10 cellular contexts compared by ENCODE assay signal in genomic region chrX:119757646-119757978, GRCh38. TPM values are rescaled to one million over a fixed set of nuclear protein-coding genes. Genes with fewer than 3 reads are reported as not detected.
A peak's percentile ranks its signal among the peaks of the same experiment; 100 is the strongest.
DNase-seq lines count a peak whose midpoint lies in the region; ATAC-seq and TF ChIP-seq lines count a peak whose summit lies in the region.
"Had no signal": no experiment of that assay in that cellular context is flagged by ENCODE, and none has a peak within 500 bp of the region (broad histone marks: within the 10 kb centered on the region; RNA-seq: fewer than 3 reads in every experiment).

No MANE protein-coding gene starts in this region.

- ATAC-seq in activated naive CD4-positive, alpha-beta T cell treated with anti-CD3 and anti-CD28 coated beads, Interleukin-2, amount 50 U/mL, for 72 hours: no peak
- ATAC-seq in lung (ENCODE audit: insufficient read depth, low FRiP score) (no peak), HG02642 (IDR thresholded peaks at IDR 0.05; ENCODE audit: poor library complexity, unreplicated experiment) (no peak)

- H3K9me3 Mint-ChIP-seq in activated naive CD4-positive, alpha-beta T cell treated with anti-CD3 and anti-CD28 coated beads, Interleukin-2, amount 50 U/mL, for 72 hours: no peaks in the 10 kb centered on the region

- no peaks in the 10 kb centered on the region for H3K36me3 ChIP-seq in cardiac muscle cell
- no peaks in the 10 kb centered on the region for H3K36me3 ChIP-seq in right atrium auricular region
- no peaks in the 10 kb centered on the region for H3K36me3 ChIP-seq in lung (ENCODE audit: control insufficient read depth in 2 of 2, insufficient read depth in 2 of 2, low read length in 2 of 2)
- H3K36me3 ChIP-seq in tibial artery: no peaks in the 10 kb centered on the region

- no peaks in the 10 kb centered on the region for H3K4me1 ChIP-seq in cardiac muscle cell (ENCODE audit: low read depth)
- peaks cover 0 to 13% of the 10 kb centered on the region in 2 donors for H3K4me1 ChIP-seq in right atrium auricular region
- H3K4me1 ChIP-seq in lung (ENCODE audit: control insufficient read depth in 2 of 2, insufficient read depth in 2 of 2, low read length in 2 of 2): peaks cover 0 to 4% of the 10 kb centered on the region in 2 donors
- peaks cover 0 to 15% (median 7%) of the 10 kb centered on the region in 4 donors for H3K4me1 ChIP-seq in tibial artery

- H3K9me3 ChIP-seq in cardiac muscle cell (ENCODE audit: low read depth) (no peaks in the 10 kb centered on the region), right atrium auricular region (no peaks in the 10 kb centered on the region), lung (ENCODE audit: control insufficient read depth in 2 of 2, insufficient read depth in 1 of 2, low read length in 1 of 2) (peaks cover 0 to 5% of the 10 kb centered on the region in 2 donors), tibial artery (no peaks in the 10 kb centered on the region)

- 60 to 75% methylated on average over 9 to 12 of the region's 12 CpGs for WGBS in lung, 2 donors

- DNase-seq in cardiac muscle cell (ENCODE audit: low read depth in 1 of 2, low spot score in 1 of 2): no peak
- DNase-seq in right atrium auricular region (ENCODE audit: low spot score): no peak
- no peak for DNase-seq in activated naive CD4-positive, alpha-beta T cell treated with anti-CD3 and anti-CD28 coated beads, Interleukin-2, amount 50 U/mL, for 72 hours (ENCODE audit: low spot score in 2 of 2)
- DNase-seq in lung (ENCODE audit: low spot score): no peak
- DNase-seq in tibial artery: no peak
- DNase-seq in NCI-H1417 treated with DMSO at 0.1 percent for 48 hours (lab: John Stamatoyannopoulos, UW): no peak
- DNase-seq in NCI-H446 treated with DMSO at 0.1 percent for 48 hours (lab: John Stamatoyannopoulos, UW): no peak
- DNase-seq: DMS79, erythroblast had no signal

- H3K27me3 ChIP-seq in cardiac muscle cell (peaks cover 24% of the 10 kb centered on the region), right atrium auricular region (peaks cover 0 to 4% of the 10 kb centered on the region in 2 donors), lung (ENCODE audit: control insufficient read depth, insufficient read depth) (no peaks in the 10 kb centered on the region), tibial artery (peaks cover 0 to 4% of the 10 kb centered on the region in 2 donors)

- H3K36me3 Mint-ChIP-seq in activated naive CD4-positive, alpha-beta T cell treated with anti-CD3 and anti-CD28 coated beads, Interleukin-2, amount 50 U/mL, for 72 hours: no peaks in the 10 kb centered on the region

- H3K4me3 ChIP-seq in cardiac muscle cell: peak overlapping the region; percentile 37
- peak overlapping the region in 1 of 2 donors; percentile 51 for H3K4me3 ChIP-seq in right atrium auricular region
- H3K4me3 ChIP-seq in lung: peak overlapping the region; percentile 12
- H3K4me3 ChIP-seq in tibial artery: peak overlapping the region; percentile 46 to 56

- H3K27ac ChIP-seq in cardiac muscle cell (no peak overlapping the region), right atrium auricular region (no peak overlapping the region), lung (ENCODE audit: low read depth in 1 of 2, low read length in 1 of 2) (peak overlapping the region in 1 of 2 donors; percentile 53), tibial artery (no peak overlapping the region)

- intact Hi-C loops in tibial artery (cut with DNase I; ENCODE audit: low total_unique reads): no loop called here

- TF ChIP-seq CTCF in cardiac muscle cell (IDR thresholded peaks at IDR 0.05; ENCODE audit: low read depth, low read length) (no peak), right atrium auricular region (IDR thresholded peaks at IDR 0.05) (no peak), lung (IDR thresholded peaks at IDR 0.05; ENCODE audit: control extremely low read depth, extremely low read depth) (no peak), tibial artery (IDR thresholded peaks at IDR 0.05) (no peak)

- peak overlapping the region; percentile 84 to 90 for H3K27ac Mint-ChIP-seq in activated naive CD4-positive, alpha-beta T cell treated with anti-CD3 and anti-CD28 coated beads, Interleukin-2, amount 50 U/mL, for 72 hours

RNA-seq across cellular contexts. Expression of gene SOWAHD, which starts 0.8 kb away (rescaled TPM):
- 0.95 and 1.3 TPM in 2 replicates for total RNA-seq in cardiac muscle cell
- 1.2 and 1.5 TPM in 2 replicates for polyA plus RNA-seq in cardiac muscle cell
- not detected for total RNA-seq in right atrium auricular region
- total RNA-seq in activated naive CD4-positive, alpha-beta T cell treated with anti-CD3 and anti-CD28 coated beads, Interleukin-2, amount 50 U/mL, for 72 hours: under 1 TPM in 1 of 2 donors, not detected in 1; 0.53 TPM
- 1 to 10 TPM; 1.4 to 5.8 TPM for total RNA-seq in lung
- polyA plus RNA-seq in lung: 1 to 10 TPM; 3.0 TPM

RNA-seq across cellular contexts. Expression of gene RPL39, which starts 33.8 kb away (rescaled TPM):
- 789 and 2,257 TPM in 2 replicates for total RNA-seq in cardiac muscle cell
- polyA plus RNA-seq in cardiac muscle cell: 735 and 894 TPM in 2 replicates
- total RNA-seq in right atrium auricular region: 1,000 to 10,000 TPM; 1,432 to 3,550 TPM
- 1,000 to 10,000 TPM; 2,603 to 3,012 TPM for total RNA-seq in activated naive CD4-positive, alpha-beta T cell treated with anti-CD3 and anti-CD28 coated beads, Interleukin-2, amount 50 U/mL, for 72 hours
- 1,000 to 10,000 TPM in 1 of 2 donors, 100 to 1,000 TPM in 1; 662 to 1,097 TPM for total RNA-seq in lung
- over 10,000 TPM in 1 of 2 donors, 1,000 to 10,000 TPM in 1; 4,331 to 10,699 TPM for polyA plus RNA-seq in lung
